ENCODE assay signal across 2 cellular contexts in the genomic region with DNA sequence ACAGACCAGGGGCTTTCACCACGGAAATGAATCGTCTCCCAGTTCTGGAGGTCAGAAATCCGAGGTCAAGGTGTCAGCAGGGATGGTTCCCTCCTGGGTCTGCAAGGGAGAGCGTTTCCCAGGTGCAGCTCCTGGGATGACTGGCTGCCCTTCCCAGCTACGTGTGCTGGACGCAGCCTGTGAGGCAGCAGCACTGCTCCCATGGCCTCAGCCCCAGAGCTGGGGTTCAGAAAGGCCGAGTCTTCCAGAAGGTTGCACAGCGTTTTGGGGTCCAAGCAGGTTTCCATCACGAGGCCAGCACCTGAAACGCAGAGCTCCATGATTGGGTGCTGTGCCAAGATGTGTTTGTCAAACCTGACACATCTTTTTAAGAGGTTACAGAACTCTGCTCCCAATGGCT.
DNase-seq lines count a peak whose midpoint lies in the region; ATAC-seq, FAIRE-seq and TF ChIP-seq lines count a peak whose summit lies in the region.
"Not testable (repeated sequence)": the region's sequence is repeated elsewhere in the genome, so short reads cannot be mapped to it uniquely, and the experiment has no call there.

No MANE protein-coding gene starts in this region.

- not testable (repeated sequence) for ATAC-seq in HepG2

- CTCF ChIA-PET in HepG2 (lab: Yijun Ruan, JAX; ENCODE audit: low intra/inter-chr PET ratio, low total read pairs) = not testable (repeated sequence)

- TF ChIP-seq EP300 in HepG2 (IDR thresholded peaks at IDR 0.05; ENCODE audit: low read depth in 2 of 2, low read length in 2 of 2); HepG2 (CRISPR knock-in tag; IDR thresholded peaks at IDR 0.05; ENCODE audit: borderline replicate concordance): not testable (repeated sequence)

- not testable (repeated sequence) for H3K79me2 ChIP-seq in HepG2 (ENCODE audit: insufficient read depth, low read length)

- not testable (repeated sequence) for H3K36me3 ChIP-seq in HepG2 (replicated peaks in 1 of 2; ENCODE audit: control insufficient read depth in 1 of 2, insufficient read depth in 2 of 2, low read length in 2 of 2)

- not testable (repeated sequence) for BruUV-seq in HepG2 (replicated peaks; lab: Mats Ljungman, UMichigan)

- in situ Hi-C loops in HepG2 (cut with HindIII; ENCODE audit: extremely low pct_ligation_motif_present, low pct_unique_long_range_greater_than_20kb) = not testable (repeated sequence)

- peak overlapping the region; percentile 23; the same call in 1 of the 2 replicates for H3K4me2 ChIP-seq in HepG2 (ENCODE audit: low read depth, low read length)

- H4K20me1 ChIP-seq in HepG2 (ENCODE audit: insufficient read depth, low read length) = not testable (repeated sequence)

- not testable (repeated sequence) for TF ChIP-seq POLR2A in HepG2 (IDR thresholded peaks at IDR 0.05; ENCODE audit: insufficient read depth in 1 of 2, low read depth in 2 of 2, low read length in 2 of 2)

- H2AFZ ChIP-seq in HepG2 (ENCODE audit: low read length) = not testable (repeated sequence)

- H3K4me3 ChIP-seq in HepG2 (replicated peaks in 1 of 3; ENCODE audit: insufficient read depth in 1 of 3, low read depth in 2 of 3, low read length in 3 of 3) = not testable (repeated sequence)

- H3K9me3 ChIP-seq in HepG2 (ENCODE audit: low read length) = not testable (repeated sequence)

- not testable (repeated sequence) for FAIRE-seq in HepG2 (lab: Jason Lieb, UNC)

- not testable (repeated sequence) for H3K27ac ChIP-seq in HepG2 (ENCODE audit: extremely low read length, insufficient read depth, low read length)

- not testable (repeated sequence) for H3K9ac ChIP-seq in HepG2 (ENCODE audit: insufficient read depth, low read depth, low read length)

- not testable (repeated sequence) for H3K27me3 ChIP-seq in HepG2 (ENCODE audit: control insufficient read depth in 1 of 2, insufficient read depth in 2 of 2, low read length in 2 of 2)

- POLR2A ChIA-PET in HepG2 (lab: Yijun Ruan, JAX) = not testable (repeated sequence)

- DNase-seq in HepG2 (ENCODE audit: low spot score) = not testable (repeated sequence)
- peak; percentile 73 for DNase-seq in mesenteric fat pad (ENCODE audit: low spot score)

- not testable (repeated sequence) for TF ChIP-seq CTCF in HepG2 (CRISPR knock-in tag; IDR thresholded peaks at IDR 0.05)

- H3K4me1 ChIP-seq in HepG2 (ENCODE audit: insufficient read depth, low read length) = peaks cover 11% of the 10 kb centered on the region

- no CpG with 5 or more reads among the region's 10 CpGs for WGBS in HepG2 (ENCODE audit: low lambda C conversion rate)

- TF ChIP-seq RAD21 in HepG2 (CRISPR knock-in tag; IDR thresholded peaks at IDR 0.05) = not testable (repeated sequence)

- intact Hi-C loops in HepG2 (cut with micrococcal nuclease; ENCODE audit: unreplicated experiment) = not testable (repeated sequence)

TF ChIP-seq in HepG2, 621 proteins besides CTCF, POLR2A, EP300 and RAD21:
- peak; percentile 54; the same call in 1 of the 2 replicates for TF ChIP-seq ZNF768 (CRISPR knock-in tag; IDR thresholded peaks at IDR 0.05)
